Comparison of ENCODE assay signal across 24 cellular contexts in the genomic region with DNA sequence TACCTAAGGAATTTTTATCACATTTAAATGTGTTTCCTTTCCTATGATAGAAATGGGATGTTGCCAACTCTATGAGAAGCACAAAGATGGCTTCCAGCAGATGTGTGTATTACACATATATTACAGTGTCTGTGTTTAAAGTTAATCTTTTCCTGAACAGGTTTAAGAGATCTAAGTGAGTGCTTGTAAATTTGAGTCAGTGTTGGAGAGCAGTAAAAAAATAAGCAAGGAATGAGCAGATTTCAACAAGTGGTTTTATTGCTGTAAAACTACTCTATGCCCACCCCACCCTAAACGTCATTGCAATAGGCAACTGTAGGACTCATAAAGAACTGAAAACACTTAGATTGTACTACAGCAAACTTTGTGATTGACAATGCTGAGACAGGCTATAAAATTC.
"Had no signal": no experiment of that assay in that cellular context is flagged by ENCODE, and none has a peak within 500 bp of the region (broad histone marks: within the 10 kb centered on the region; RNA-seq: fewer than 3 reads in every experiment).

No MANE protein-coding gene starts in this region.

- ATAC-seq: activated CD4-positive, alpha-beta T cell treated with anti-CD3 and anti-CD28 coated beads for 36 hours; heart right ventricle; right cardiac atrium; stimulated activated naive CD8-positive, alpha-beta T cell treated with anti-CD3 and anti-CD28 coated beads, Interleukin-15, amount 100 ng/mL, for 72 hours had no signal

- H3K4me1 ChIP-seq: heart right ventricle, parathyroid adenoma, tibial artery had no signal

- H3K9me3 Mint-ChIP-seq: activated B cell treated with CpG ODN at 0.5 μM for 24 hours; activated naive CD8-positive, alpha-beta T cell treated with anti-CD3 and anti-CD28 coated beads for 36 hours; memory B cell; nephron progenitor cell had no signal

- H3K4me1 Mint-ChIP-seq: activated B cell treated with CpG ODN at 0.5 μM for 24 hours; activated naive CD8-positive, alpha-beta T cell treated with anti-CD3 and anti-CD28 coated beads for 36 hours; immature natural killer cell; memory B cell; nephron progenitor cell; stimulated activated naive CD8-positive, alpha-beta T cell treated with anti-CD3 and anti-CD28 coated beads, Interleukin-15, amount 100 ng/mL, for 72 hours had no signal

- H3K27ac ChIP-seq: esophagus squamous epithelium, heart right ventricle, parathyroid adenoma, tibial artery had no signal

- H3K9me3 ChIP-seq: esophagus squamous epithelium, tibial artery had no signal

- H3K27me3 ChIP-seq: esophagus squamous epithelium, heart right ventricle, tibial artery had no signal

- H3K4me3 Mint-ChIP-seq: activated B cell treated with CpG ODN at 0.5 μM for 24 hours; activated CD4-positive, alpha-beta T cell treated with anti-CD3 and anti-CD28 coated beads for 36 hours; activated naive CD8-positive, alpha-beta T cell treated with anti-CD3 and anti-CD28 coated beads for 36 hours; activated T-cell treated with anti-CD3 and anti-CD28 coated beads, Interleukin-2, amount 50 U/mL, for 24 hours; endodermal cell; immature natural killer cell; memory B cell; nephron progenitor cell; stimulated activated naive CD8-positive, alpha-beta T cell treated with anti-CD3 and anti-CD28 coated beads, Interleukin-15, amount 100 ng/mL, for 72 hours; T-helper 1 cell treated with Interleukin-12 subunit alpha and Interleukin-12 subunit beta and Interleukin-4 antibody, amounts not matched to agents 30 μg/mL and 1 μg/mL, for 36 hours had no signal

- FAIRE-seq: astrocyte had no signal

- H3K36me3 ChIP-seq: esophagus squamous epithelium, heart right ventricle, tibial artery had no signal

- H3K27me3 Mint-ChIP-seq: activated B cell treated with CpG ODN at 0.5 μM for 24 hours; activated naive CD8-positive, alpha-beta T cell treated with anti-CD3 and anti-CD28 coated beads for 36 hours; memory B cell; stimulated activated naive CD8-positive, alpha-beta T cell treated with anti-CD3 and anti-CD28 coated beads, Interleukin-15, amount 100 ng/mL, for 72 hours had no signal

- H3K27ac Mint-ChIP-seq: activated B cell treated with CpG ODN at 0.5 μM for 24 hours; activated CD4-positive, alpha-beta T cell treated with anti-CD3 and anti-CD28 coated beads for 36 hours; activated naive CD8-positive, alpha-beta T cell treated with anti-CD3 and anti-CD28 coated beads for 36 hours; activated T-cell treated with anti-CD3 and anti-CD28 coated beads, Interleukin-2, amount 50 U/mL, for 24 hours; activated T-helper 2 cell treated with anti-CD3 and anti-CD28 coated beads, Interferon-gamma antibody, Interleukin-2, Interleukin-4, amounts not matched to agents 10 μg/mL and 5 μg/mL and 100 μg/mL, durations not matched to agents 14 hours and 24 hours and 36 hours; endodermal cell; immature natural killer cell; memory B cell; nephron progenitor cell; stimulated activated naive CD8-positive, alpha-beta T cell treated with anti-CD3 and anti-CD28 coated beads, Interleukin-15, amount 100 ng/mL, for 72 hours; T-helper 1 cell treated with Interleukin-12 subunit alpha and Interleukin-12 subunit beta and Interleukin-4 antibody, amounts not matched to agents 30 μg/mL and 1 μg/mL, for 36 hours had no signal

- H3K36me3 Mint-ChIP-seq: activated naive CD8-positive, alpha-beta T cell treated with anti-CD3 and anti-CD28 coated beads for 36 hours; immature natural killer cell; memory B cell had no signal

- H3K4me3 ChIP-seq: esophagus squamous epithelium, heart right ventricle, tibial artery had no signal

- DNase-seq: activated B cell treated with CpG ODN at 0.5 μM for 24 hours; activated CD4-positive, alpha-beta T cell treated with anti-CD3 and anti-CD28 coated beads for 36 hours; activated CD4-positive, alpha-beta T cell treated with anti-CD3 and anti-CD28 coated beads, Interleukin-2, amount 50 U/mL, for 4 hours; activated CD8-positive, alpha-beta memory T cell treated with anti-CD3 and anti-CD28 coated beads for 24 hours; activated CD8-positive, alpha-beta memory T cell treated with anti-CD3 and anti-CD28 coated beads, Interleukin-2, amount 50 U/mL, for 4 hours; activated naive CD4-positive, alpha-beta T cell; activated naive CD8-positive, alpha-beta T cell treated with anti-CD3 and anti-CD28 coated beads for 36 hours; activated T-cell treated with anti-CD3 and anti-CD28 coated beads, Interleukin-2, amount 50 U/mL, for 24 hours; central memory CD4-positive, alpha-beta T cell; endodermal cell; esophagus squamous epithelium; heart right ventricle; immature natural killer cell; nephron progenitor cell; right cardiac atrium; stimulated activated CD4-positive, alpha-beta T cell treated with anti-CD3 and anti-CD28 coated beads, Interleukin-12 subunit alpha, Interleukin-12 subunit beta, amount 100 ng/mL, for 4 hours; stimulated activated naive CD8-positive, alpha-beta T cell treated with anti-CD3 and anti-CD28 coated beads, Interleukin-15, amount 100 ng/mL, for 72 hours; T1000; tibial artery had no signal
